ENCODE assay signal across 9 cellular contexts in genomic region chr20:46217583-46217982, GRCh38.
"Had no signal": no experiment of that assay in that cellular context is flagged by ENCODE, and none has a peak within 500 bp of the region (broad histone marks: within the 10 kb centered on the region; RNA-seq: fewer than 3 reads in every experiment).

No MANE protein-coding gene starts in this region.

- H3K27ac ChIP-seq: GM23248, HL-60 had no signal

- H3K9me3 ChIP-seq: HAP-1 had no signal

- FAIRE-seq: H54, K562 had no signal

- H3K4me1 ChIP-seq: HAP-1 had no signal

- DNase-seq: GM23248, GOT3, IMR-90, KG1 had no signal

- H2AFZ ChIP-seq: GM23248 had no signal

- ATAC-seq: HCT116, K562 had no signal

- H3K36me3 ChIP-seq: HAP-1 had no signal

- H3K4me3 ChIP-seq: GM23248, HAP-1, K562 had no signal

- H3K9ac ChIP-seq: GM23248 had no signal
